In genomic region chr3:193859195-193859594, GRCh38 we compare ENCODE assay signal across 1 cellular context.
TF ChIP-seq lines count a peak whose summit lies in the region.

No MANE protein-coding gene starts in this region.

TF ChIP-seq in K562, 482 proteins besides CTCF, POLR2A, EP300 and RAD21 (continued from another document):
- TF ChIP-seq ZMIZ1 (IDR thresholded peaks at IDR 0.05; ENCODE audit: low read depth in 2 of 2, low read length in 2 of 2), result no peak
- TF ChIP-seq, protein P1, sequence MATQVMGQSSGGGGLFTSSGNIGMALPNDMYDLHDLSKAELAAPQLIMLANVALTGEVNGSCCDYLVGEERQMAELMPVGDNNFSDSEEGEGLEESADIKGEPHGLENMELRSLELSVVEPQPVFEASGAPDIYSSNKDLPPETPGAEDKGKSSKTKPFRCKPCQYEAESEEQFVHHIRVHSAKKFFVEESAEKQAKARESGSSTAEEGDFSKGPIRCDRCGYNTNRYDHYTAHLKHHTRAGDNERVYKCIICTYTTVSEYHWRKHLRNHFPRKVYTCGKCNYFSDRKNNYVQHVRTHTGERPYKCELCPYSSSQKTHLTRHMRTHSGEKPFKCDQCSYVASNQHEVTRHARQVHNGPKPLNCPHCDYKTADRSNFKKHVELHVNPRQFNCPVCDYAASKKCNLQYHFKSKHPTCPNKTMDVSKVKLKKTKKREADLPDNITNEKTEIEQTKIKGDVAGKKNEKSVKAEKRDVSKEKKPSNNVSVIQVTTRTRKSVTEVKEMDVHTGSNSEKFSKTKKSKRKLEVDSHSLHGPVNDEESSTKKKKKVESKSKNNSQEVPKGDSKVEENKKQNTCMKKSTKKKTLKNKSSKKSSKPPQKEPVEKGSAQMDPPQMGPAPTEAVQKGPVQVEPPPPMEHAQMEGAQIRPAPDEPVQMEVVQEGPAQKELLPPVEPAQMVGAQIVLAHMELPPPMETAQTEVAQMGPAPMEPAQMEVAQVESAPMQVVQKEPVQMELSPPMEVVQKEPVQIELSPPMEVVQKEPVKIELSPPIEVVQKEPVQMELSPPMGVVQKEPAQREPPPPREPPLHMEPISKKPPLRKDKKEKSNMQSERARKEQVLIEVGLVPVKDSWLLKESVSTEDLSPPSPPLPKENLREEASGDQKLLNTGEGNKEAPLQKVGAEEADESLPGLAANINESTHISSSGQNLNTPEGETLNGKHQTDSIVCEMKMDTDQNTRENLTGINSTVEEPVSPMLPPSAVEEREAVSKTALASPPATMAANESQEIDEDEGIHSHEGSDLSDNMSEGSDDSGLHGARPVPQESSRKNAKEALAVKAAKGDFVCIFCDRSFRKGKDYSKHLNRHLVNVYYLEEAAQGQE (CRISPR knock-in tag; IDR thresholded peaks at IDR 0.05; ENCODE audit: low read depth), result no peak
- 0 out of 2 replicates have a peak, but pooled peaks have one; percentile 40 for TF ChIP-seq SMARCA4 (IDR thresholded peaks at IDR 0.05)
- TF ChIP-seq FOS (IDR thresholded peaks at IDR 0.05; ENCODE audit: extremely low read depth, insufficient read length), result peak; percentile 30
- no peak for TF ChIP-seq SAP30 (IDR thresholded peaks at IDR 0.05; ENCODE audit: borderline replicate concordance, insufficient read depth, low read depth, low read length, poor library complexity, severe bottlenecking)
- no peak for TF ChIP-seq RAD51 (IDR thresholded peaks at IDR 0.05; ENCODE audit: borderline replicate concordance, low read depth)
- no peak for TF ChIP-seq XRCC3 (IDR thresholded peaks at IDR 0.05)
- peak; percentile 67 for TF ChIP-seq NFE2 (IDR thresholded peaks at IDR 0.05; ENCODE audit: low read depth)
- TF ChIP-seq ZBTB1 (CRISPR knock-in tag; IDR thresholded peaks at IDR 0.05; ENCODE audit: borderline replicate concordance, low read depth), result no peak
- no peak for TF ChIP-seq ZSCAN29 (IDR thresholded peaks at IDR 0.05)
